Comparison of ENCODE assay signal across 14 cellular contexts in genomic region chr18:69161383-69162028, GRCh38.
DNase-seq lines count a peak whose midpoint lies in the region; TF ChIP-seq lines count a peak whose summit lies in the region.
"Had no signal": no experiment of that assay in that cellular context is flagged by ENCODE, and none has a peak within 500 bp of the region (broad histone marks: within the 10 kb centered on the region; RNA-seq: fewer than 3 reads in every experiment).

No MANE protein-coding gene starts in this region.

- H3K4me1 ChIP-seq in hepatocyte (ENCODE audit: insufficient read depth) (no peaks in the 10 kb centered on the region), smooth muscle cell (ENCODE audit: low read depth) (no peaks in the 10 kb centered on the region)
- H3K4me1 ChIP-seq in CD8-positive, alpha-beta memory T cell (ENCODE audit: insufficient read depth, low read length): no peaks in the 10 kb centered on the region
- H3K4me1 ChIP-seq: upper lobe of right lung had no signal

- no peaks in the 10 kb centered on the region for H3K27me3 Mint-ChIP-seq in activated T-helper 2 cell treated with anti-CD3 and anti-CD28 coated beads, Interferon-gamma antibody, Interleukin-2, Interleukin-4, amounts not matched to agents 10 μg/mL and 5 μg/mL and 100 μg/mL, durations not matched to agents 14 hours and 24 hours and 36 hours (ENCODE audit: low read depth)
- H3K27me3 Mint-ChIP-seq in CD8-positive, alpha-beta memory T cell: no peaks in the 10 kb centered on the region

- H3K4me2 ChIP-seq in hepatocyte (no peak overlapping the region), smooth muscle cell (peak overlapping the region; percentile 63)

- H3K27ac ChIP-seq in hepatocyte (no peak overlapping the region), smooth muscle cell (ENCODE audit: low read depth) (no peak overlapping the region)
- no peak overlapping the region for H3K27ac ChIP-seq in CD8-positive, alpha-beta memory T cell (ENCODE audit: low read depth, low read length)
- H3K27ac ChIP-seq: 22Rv1, upper lobe of right lung had no signal

- H3K9ac ChIP-seq in smooth muscle cell (ENCODE audit: low read depth): no peak overlapping the region

- H3F3A ChIP-seq in smooth muscle cell (ENCODE audit: low read depth): no peaks in the 10 kb centered on the region

- no peaks in the 10 kb centered on the region for H3K9me3 ChIP-seq in hepatocyte (ENCODE audit: low read depth)
- no peaks in the 10 kb centered on the region for H3K9me3 ChIP-seq in smooth muscle cell (replicated peaks; ENCODE audit: low read depth)
- H3K9me3 ChIP-seq in CD8-positive, alpha-beta memory T cell (ENCODE audit: low read length): no peaks in the 10 kb centered on the region
- H3K9me3 ChIP-seq: upper lobe of right lung had no signal

- H3K36me3 ChIP-seq in hepatocyte (replicated peaks; ENCODE audit: insufficient read depth, low read depth) (no peaks in the 10 kb centered on the region), smooth muscle cell (ENCODE audit: low read depth) (no peaks in the 10 kb centered on the region)
- no peaks in the 10 kb centered on the region for H3K36me3 ChIP-seq in CD8-positive, alpha-beta memory T cell (ENCODE audit: insufficient read depth, low read length)
- H3K36me3 ChIP-seq: upper lobe of right lung had no signal

- H3K9me3 Mint-ChIP-seq in activated T-helper 2 cell treated with anti-CD3 and anti-CD28 coated beads, Interferon-gamma antibody, Interleukin-2, Interleukin-4, amounts not matched to agents 10 μg/mL and 5 μg/mL and 100 μg/mL, durations not matched to agents 14 hours and 24 hours and 36 hours: no peaks in the 10 kb centered on the region
- H3K9me3 Mint-ChIP-seq in CD8-positive, alpha-beta memory T cell: peaks cover 0 to 3% (median 0%) of the 10 kb centered on the region in 5 donors

- H2AFZ ChIP-seq in hepatocyte (no peak overlapping the region), smooth muscle cell (ENCODE audit: low read depth) (peak overlapping the region; percentile 57)

- no peak overlapping the region for H3K4me3 ChIP-seq in astrocyte of the spinal cord (ENCODE audit: low read depth, low read length)
- no peak overlapping the region for H3K4me3 ChIP-seq in hepatocyte
- no peak overlapping the region for H3K4me3 ChIP-seq in smooth muscle cell
- no peak overlapping the region for H3K4me3 ChIP-seq in CD8-positive, alpha-beta memory T cell (ENCODE audit: low read length)
- H3K4me3 ChIP-seq: upper lobe of right lung had no signal

- CTCF ChIA-PET in CD8-positive, alpha-beta memory T cell (lab: Charles Lee): no interaction called here

- H3K27me3 ChIP-seq in hepatocyte (no peaks in the 10 kb centered on the region), smooth muscle cell (ENCODE audit: low read depth) (no peaks in the 10 kb centered on the region)
- no peaks in the 10 kb centered on the region for H3K27me3 ChIP-seq in CD8-positive, alpha-beta memory T cell (ENCODE audit: insufficient read depth, low read length, poor library complexity, severe bottlenecking)
- H3K27me3 ChIP-seq: upper lobe of right lung had no signal

- in situ Hi-C loops in astrocyte of the spinal cord (cut with HindIII; ENCODE audit: low sequenced_read_pairs): no loop called here

- H3K4me1 Mint-ChIP-seq in activated T-helper 2 cell treated with anti-CD3 and anti-CD28 coated beads, Interferon-gamma antibody, Interleukin-2, Interleukin-4, amounts not matched to agents 10 μg/mL and 5 μg/mL and 100 μg/mL, durations not matched to agents 14 hours and 24 hours and 36 hours (ENCODE audit: low read depth): no peaks in the 10 kb centered on the region
- H3K4me1 Mint-ChIP-seq in CD8-positive, alpha-beta memory T cell: no peaks in the 10 kb centered on the region

- H3K9me2 ChIP-seq in hepatocyte (replicated peaks; ENCODE audit: insufficient read depth): no peaks in the 10 kb centered on the region

- TF ChIP-seq CTCF in astrocyte of the spinal cord (IDR thresholded peaks at IDR 0.05; ENCODE audit: low read depth, low read length) (no peak), hepatocyte (IDR thresholded peaks at IDR 0.05; ENCODE audit: poor library complexity) (no peak), smooth muscle cell (IDR thresholded peaks at IDR 0.05; ENCODE audit: borderline replicate concordance, insufficient read depth, poor library complexity, severe bottlenecking) (no peak)

- no peaks in the 10 kb centered on the region for H3K79me2 ChIP-seq in hepatocyte
- H3K79me2 ChIP-seq in smooth muscle cell (ENCODE audit: low read depth): no peaks in the 10 kb centered on the region

- H4K20me1 ChIP-seq in hepatocyte (ENCODE audit: insufficient read depth, poor library complexity, severe bottlenecking): no peaks in the 10 kb centered on the region
- no peaks in the 10 kb centered on the region for H4K20me1 ChIP-seq in smooth muscle cell (ENCODE audit: low read depth)

- intact Hi-C loops in activated T-helper 2 cell treated with anti-CD3 and anti-CD28 coated beads, Interferon-gamma antibody, Interleukin-2, Interleukin-4, amounts not matched to agents 10 μg/mL and 5 μg/mL and 100 μg/mL, durations not matched to agents 14 hours and 24 hours and 36 hours (cut with micrococcal nuclease): no loop called here

- peak; percentile 39 for DNase-seq in DMS 273 (lab: John Stamatoyannopoulos, UW; ENCODE audit: unreplicated experiment)
- no peak for DNase-seq in DMS 273 treated with DMSO at 0.1 percent for 48 hours (lab: John Stamatoyannopoulos, UW)
- peak; percentile 29 for DNase-seq in astrocyte of the spinal cord (ENCODE audit: low read depth, low spot score)
- DNase-seq in hepatocyte (ENCODE audit: low spot score): peak; percentile 14
- DNase-seq in smooth muscle cell (lab: John Stamatoyannopoulos, UW; ENCODE audit: unreplicated experiment): no peak
- no peak for DNase-seq in activated T-helper 2 cell treated with anti-CD3 and anti-CD28 coated beads, Interferon-gamma antibody, Interleukin-2, Interleukin-4, amounts not matched to agents 10 μg/mL and 5 μg/mL and 100 μg/mL, durations not matched to agents 14 hours and 24 hours and 36 hours (ENCODE audit: low spot score)
- DNase-seq in stimulated activated CD4-positive, alpha-beta T cell treated with anti-CD3 and anti-CD28 coated beads, Interleukin-4, amount 100 ng/mL, for 4 hours: no peak
- DNase-seq in CD8-positive, alpha-beta memory T cell: no peak
- DNase-seq: activated CD8-positive, alpha-beta T cell treated with anti-CD3 and anti-CD28 coated beads, Interleukin-2, amount 10 ng/mL, durations not matched to agents 7 days and 5 days; GF-D8; NCI-H1105 treated with DMSO at 0.1 percent for 48 hours; NCI-H748 treated with DMSO at 0.1 percent for 48 hours; upper lobe of right lung had no signal

- H3K27ac Mint-ChIP-seq in activated T-helper 2 cell treated with anti-CD3 and anti-CD28 coated beads, Interferon-gamma antibody, Interleukin-2, Interleukin-4, amounts not matched to agents 10 μg/mL and 5 μg/mL and 100 μg/mL, durations not matched to agents 14 hours and 24 hours and 36 hours: no peak overlapping the region
- H3K27ac Mint-ChIP-seq in CD8-positive, alpha-beta memory T cell: no peak overlapping the region
- H3K27ac Mint-ChIP-seq: activated CD8-positive, alpha-beta T cell treated with anti-CD3 and anti-CD28 coated beads, Interleukin-2, amount 10 ng/mL, durations not matched to agents 7 days and 5 days had no signal

- no peaks in the 10 kb centered on the region for H3K36me3 Mint-ChIP-seq in activated T-helper 2 cell treated with anti-CD3 and anti-CD28 coated beads, Interferon-gamma antibody, Interleukin-2, Interleukin-4, amounts not matched to agents 10 μg/mL and 5 μg/mL and 100 μg/mL, durations not matched to agents 14 hours and 24 hours and 36 hours (ENCODE audit: low read depth)
- H3K36me3 Mint-ChIP-seq in CD8-positive, alpha-beta memory T cell: no peaks in the 10 kb centered on the region

- no peak overlapping the region for H3K4me3 Mint-ChIP-seq in activated T-helper 2 cell treated with anti-CD3 and anti-CD28 coated beads, Interferon-gamma antibody, Interleukin-2, Interleukin-4, amounts not matched to agents 10 μg/mL and 5 μg/mL and 100 μg/mL, durations not matched to agents 14 hours and 24 hours and 36 hours (ENCODE audit: low read depth)
- no peak overlapping the region for H3K4me3 Mint-ChIP-seq in CD8-positive, alpha-beta memory T cell
- H3K4me3 Mint-ChIP-seq: activated CD8-positive, alpha-beta T cell treated with anti-CD3 and anti-CD28 coated beads, Interleukin-2, amount 10 ng/mL, durations not matched to agents 7 days and 5 days had no signal

- POLR2A ChIA-PET in CD8-positive, alpha-beta memory T cell (lab: Charles Lee): no interaction called here

- 60% methylated on average over 9 of the region's 9 CpGs for WGBS in hepatocyte (ENCODE audit: low lambda C conversion rate, missing lambda C conversion rate)
- WGBS in smooth muscle cell (ENCODE audit: low lambda C conversion rate): 60% methylated on average over 9 of the region's 9 CpGs

Comparison
In these comparisons a context has a peak if more than half of its experiments do, and no peak if none do; other contexts are left out.
1. DNase-seq: peak in DMS 273 (single experiment), astrocyte of the spinal cord (single experiment) and hepatocyte (single experiment); none in DMS 273 treated with DMSO at 0.1 percent for 48 hours (single experiment), smooth muscle cell (single experiment), activated T-helper 2 cell treated with anti-CD3 and anti-CD28 coated beads, Interferon-gamma antibody, Interleukin-2, Interleukin-4, amounts not matched to agents 10 μg/mL and 5 μg/mL and 100 μg/mL, durations not matched to agents 14 hours and 24 hours and 36 hours (single experiment), stimulated activated CD4-positive, alpha-beta T cell treated with anti-CD3 and anti-CD28 coated beads, Interleukin-4, amount 100 ng/mL, for 4 hours (0 of 2) and CD8-positive, alpha-beta memory T cell (0 of 5).